ENCODE assay signal across 22 cellular contexts in the genomic region with DNA sequence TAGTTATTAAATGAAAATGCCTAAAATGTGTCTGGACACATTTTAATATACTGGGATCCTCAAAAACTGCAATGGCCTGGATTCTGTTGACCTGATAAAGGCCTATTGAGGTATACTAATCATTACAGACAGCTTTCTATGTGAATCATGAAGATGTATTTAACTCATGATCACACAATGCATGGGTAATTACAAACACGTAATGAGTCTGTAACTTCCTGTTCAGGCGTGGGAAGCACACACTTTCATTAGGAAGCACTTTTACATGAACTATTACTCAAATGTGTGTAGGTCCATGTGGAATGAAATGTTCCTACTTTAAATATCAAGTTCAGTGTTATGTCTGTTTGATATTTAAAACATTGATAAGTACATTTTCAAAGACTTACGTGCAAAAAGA.
"Had no signal": no experiment of that assay in that cellular context is flagged by ENCODE, and none has a peak within 500 bp of the region (broad histone marks: within the 10 kb centered on the region; RNA-seq: fewer than 3 reads in every experiment).

No MANE protein-coding gene starts in this region.

- H3K36me3 ChIP-seq: gastroesophageal sphincter, heart left ventricle, ovary, sigmoid colon, stomach, thyroid gland, vagina had no signal

- H3K4me1 ChIP-seq: gastroesophageal sphincter, heart left ventricle, psoas muscle, sigmoid colon, stomach, thyroid gland, vagina had no signal

- FAIRE-seq: colon had no signal

- H3K4me2 ChIP-seq: hepatocyte had no signal

- DNase-seq: effector memory CD4-positive, alpha-beta T cell; foreskin fibroblast; heart left ventricle; islet precursor cell; natural killer cell; occipital lobe; ovary; posterior cingulate gyrus; psoas muscle; right cardiac atrium; sigmoid colon; stimulated activated CD8-positive, alpha-beta memory T cell treated with anti-CD3 and anti-CD28 coated beads, Interleukin-4, amount 100 ng/mL, for 48 hours; stimulated activated naive CD4-positive, alpha-beta T cell treated with Interleukin-2 at 50 U/mL for 16 hours; stomach; thyroid gland; trophoblast cell had no signal

- H2AFZ ChIP-seq: hepatocyte had no signal

- H3K27me3 ChIP-seq: gastroesophageal sphincter, heart left ventricle, hepatocyte, ovary, sigmoid colon, stomach, thyroid gland, vagina had no signal

- H3K9me3 ChIP-seq: gastroesophageal sphincter, ovary, psoas muscle, sigmoid colon, thyroid gland, vagina had no signal

- H3K79me2 ChIP-seq: hepatocyte had no signal

- H3K27ac ChIP-seq: gastroesophageal sphincter, heart left ventricle, hepatocyte, ovary, psoas muscle, sigmoid colon, stomach, thyroid gland, vagina had no signal

- H3K4me3 ChIP-seq: gastroesophageal sphincter, heart left ventricle, hepatocyte, lung, ovary, psoas muscle, sigmoid colon, stomach, thyroid gland, vagina had no signal

- ATAC-seq: gastroesophageal sphincter, heart left ventricle, left lobe of liver, natural killer cell, psoas muscle, right cardiac atrium had no signal
